In genomic region chr6:24872769-24873168, GRCh38 we compare ENCODE assay signal across 21 cellular contexts.
DNase-seq lines count a peak whose midpoint lies in the region; ATAC-seq and TF ChIP-seq lines count a peak whose summit lies in the region.
"Had no signal": no experiment of that assay in that cellular context is flagged by ENCODE, and none has a peak within 500 bp of the region (broad histone marks: within the 10 kb centered on the region; RNA-seq: fewer than 3 reads in every experiment).

No MANE protein-coding gene starts in this region.

- H3K27me3 ChIP-seq in CD4-positive, alpha-beta T cell (ENCODE audit: control insufficient read depth, insufficient read depth, low read length), result no peaks in the 10 kb centered on the region
- H3K27me3 ChIP-seq: MG63, SJSA1, spleen, thyroid gland had no signal

- peak overlapping the region; percentile 97 for H3K27ac Mint-ChIP-seq in CD4-positive, alpha-beta T cell
- H3K27ac Mint-ChIP-seq in activated T-helper 1 cell treated with anti-CD3 and anti-CD28 coated beads, Interleukin-12 subunit alpha, Interleukin-12 subunit beta, Interleukin-2, Interleukin-4 antibody, amounts not matched to agents 30 ng/mL and 10 ng/mL and 1 ng/mL, durations not matched to agents 14 hours and 24 hours and 36 hours, result peak overlapping the region; percentile 38
- H3K27ac Mint-ChIP-seq in memory B cell (peak overlapping the region; percentile 17), osteocyte (ENCODE audit: unreplicated experiment) (no peak overlapping the region)
- H3K27ac Mint-ChIP-seq: activated CD8-positive, alpha-beta memory T cell treated with anti-CD3 and anti-CD28 coated beads, Interleukin-2, amount 10 ng/mL, durations not matched to agents 7 days and 5 days; dendritic cell treated with granulocyte-macrophage colony-stimulating factor and Interleukin-4, amounts not matched to agents 40 ng/mL and 50 ng/mL, for 4 days had no signal

- no peaks in the 10 kb centered on the region for H3K27me3 Mint-ChIP-seq in CD4-positive, alpha-beta T cell
- no peaks in the 10 kb centered on the region for H3K27me3 Mint-ChIP-seq in activated T-helper 1 cell treated with anti-CD3 and anti-CD28 coated beads, Interleukin-12 subunit alpha, Interleukin-12 subunit beta, Interleukin-2, Interleukin-4 antibody, amounts not matched to agents 30 ng/mL and 10 ng/mL and 1 ng/mL, durations not matched to agents 14 hours and 24 hours and 36 hours (ENCODE audit: insufficient read depth)
- H3K27me3 Mint-ChIP-seq in memory B cell, result no peaks in the 10 kb centered on the region
- H3K27me3 Mint-ChIP-seq in osteocyte (ENCODE audit: unreplicated experiment), result no peaks in the 10 kb centered on the region
- H3K27me3 Mint-ChIP-seq: activated CD8-positive, alpha-beta memory T cell treated with anti-CD3 and anti-CD28 coated beads, Interleukin-2, amount 10 ng/mL, durations not matched to agents 7 days and 5 days; dendritic cell treated with granulocyte-macrophage colony-stimulating factor and Interleukin-4, amounts not matched to agents 40 ng/mL and 50 ng/mL, for 4 days had no signal

- TF ChIP-seq CTCF in CD4-positive, alpha-beta T cell (IDR thresholded peaks at IDR 0.05), result no peak
- no peak for TF ChIP-seq CTCF in osteocyte (IDR thresholded peaks at IDR 0.05)

- intact Hi-C loops in CD4-positive, alpha-beta T cell (cut with DNase I, micrococcal nuclease), result no loop called here
- intact Hi-C loops in activated T-helper 1 cell treated with anti-CD3 and anti-CD28 coated beads, Interleukin-12 subunit alpha, Interleukin-12 subunit beta, Interleukin-2, Interleukin-4 antibody, amounts not matched to agents 30 ng/mL and 10 ng/mL and 1 ng/mL, durations not matched to agents 14 hours and 24 hours and 36 hours (cut with micrococcal nuclease), result no loop called here

- peak overlapping the region; percentile 54 for H3K27ac ChIP-seq in CD4-positive, alpha-beta T cell (ENCODE audit: low read depth, low read length)
- H3K27ac ChIP-seq: SJSA1, spleen, thyroid gland had no signal

- H3K4me1 Mint-ChIP-seq in CD4-positive, alpha-beta T cell (ENCODE audit: low read depth), result peaks cover 77% of the 10 kb centered on the region
- H3K4me1 Mint-ChIP-seq in activated T-helper 1 cell treated with anti-CD3 and anti-CD28 coated beads, Interleukin-12 subunit alpha, Interleukin-12 subunit beta, Interleukin-2, Interleukin-4 antibody, amounts not matched to agents 30 ng/mL and 10 ng/mL and 1 ng/mL, durations not matched to agents 14 hours and 24 hours and 36 hours (ENCODE audit: low read depth), result peaks cover 31% of the 10 kb centered on the region
- peaks cover 20% of the 10 kb centered on the region for H3K4me1 Mint-ChIP-seq in memory B cell
- no peaks in the 10 kb centered on the region for H3K4me1 Mint-ChIP-seq in osteocyte (ENCODE audit: unreplicated experiment)

- no peak for ATAC-seq in CD4-positive, alpha-beta T cell (ENCODE audit: poor library complexity)
- no peak for ATAC-seq in memory B cell (ENCODE audit: low read depth)
- ATAC-seq in GM21447 (IDR thresholded peaks at IDR 0.05; ENCODE audit: unreplicated experiment), result no peak
- ATAC-seq: activated CD8-positive, alpha-beta memory T cell treated with anti-CD3 and anti-CD28 coated beads, Interleukin-2, amount 10 ng/mL, durations not matched to agents 7 days and 5 days; stimulated activated naive CD8-positive, alpha-beta T cell treated with anti-CD3 and anti-CD28 coated beads, Interleukin-15, Interleukin-2, amounts not matched to agents 100 U/mL and 50 U/mL, for 24 hours had no signal

- peaks cover 96% of the 10 kb centered on the region for H3K36me3 Mint-ChIP-seq in CD4-positive, alpha-beta T cell (ENCODE audit: low read depth)
- H3K36me3 Mint-ChIP-seq in activated T-helper 1 cell treated with anti-CD3 and anti-CD28 coated beads, Interleukin-12 subunit alpha, Interleukin-12 subunit beta, Interleukin-2, Interleukin-4 antibody, amounts not matched to agents 30 ng/mL and 10 ng/mL and 1 ng/mL, durations not matched to agents 14 hours and 24 hours and 36 hours (ENCODE audit: low read depth), result peaks cover 67% of the 10 kb centered on the region
- H3K36me3 Mint-ChIP-seq in memory B cell (peaks cover 33% of the 10 kb centered on the region), osteocyte (ENCODE audit: unreplicated experiment) (peaks cover 9% of the 10 kb centered on the region)

- H3K9me3 ChIP-seq in CD4-positive, alpha-beta T cell (ENCODE audit: control insufficient read depth, low read length), result no peaks in the 10 kb centered on the region
- H3K9me3 ChIP-seq: MG63, SJSA1, thyroid gland had no signal

- no peaks in the 10 kb centered on the region for H3K9me3 Mint-ChIP-seq in CD4-positive, alpha-beta T cell
- H3K9me3 Mint-ChIP-seq in activated T-helper 1 cell treated with anti-CD3 and anti-CD28 coated beads, Interleukin-12 subunit alpha, Interleukin-12 subunit beta, Interleukin-2, Interleukin-4 antibody, amounts not matched to agents 30 ng/mL and 10 ng/mL and 1 ng/mL, durations not matched to agents 14 hours and 24 hours and 36 hours, result peaks cover 3% of the 10 kb centered on the region
- H3K9me3 Mint-ChIP-seq in memory B cell (no peaks in the 10 kb centered on the region), osteocyte (ENCODE audit: unreplicated experiment) (peaks cover 7% of the 10 kb centered on the region)

- DNase-seq in CD4-positive, alpha-beta T cell, result no peak
- peak; percentile 67 for DNase-seq in ELF-1 (ENCODE audit: low read depth, low spot score)
- no peak for DNase-seq in activated T-helper 1 cell treated with anti-CD3 and anti-CD28 coated beads, Interleukin-12 subunit alpha, Interleukin-12 subunit beta, Interleukin-2, Interleukin-4 antibody, amounts not matched to agents 30 ng/mL and 10 ng/mL and 1 ng/mL, durations not matched to agents 14 hours and 24 hours and 36 hours (ENCODE audit: low spot score)
- DNase-seq in memory B cell (ENCODE audit: low spot score in 2 of 2), result no peak
- DNase-seq in activated CD4-positive, CD25-positive, alpha-beta regulatory T cell treated with anti-CD3 and anti-CD28 coated beads, Interleukin-2, amount 50 U/mL, for 72 hours, result no peak
- DNase-seq in osteocyte (ENCODE audit: extremely low spot score, unreplicated experiment), result no peak
- DNase-seq in globus pallidus (ENCODE audit: low spot score), result no peak
- DNase-seq: activated CD8-positive, alpha-beta memory T cell treated with anti-CD3 and anti-CD28 coated beads, Interleukin-2, amount 10 ng/mL, durations not matched to agents 7 days and 5 days; activated effector memory CD4-positive, alpha-beta T cell treated with Interleukin-2 at 50 U/mL for 16 hours; amygdala; DMS53; MG63; NCI-H1417; NCI-H524 treated with DMSO at 0.1 percent for 48 hours; spleen; stimulated activated CD4-positive, alpha-beta T cell treated with anti-CD3 and anti-CD28 coated beads, Interleukin-4, amount 100 ng/mL, for 1 hour; stimulated activated naive CD8-positive, alpha-beta T cell treated with anti-CD3 and anti-CD28 coated beads, Interleukin-15, Interleukin-2, amounts not matched to agents 100 U/mL and 50 U/mL, for 24 hours; thyroid gland had no signal

- POLR2A ChIA-PET in CD4-positive, alpha-beta T cell (lab: Charles Lee), result interaction anchor here (0.7 to 1.9 kb wide), 4 partner anchors 10 to 16 kb away, joined by 3 to 7 read pairs (median 5); no protein-coding TSS in a partner anchor

- CTCF ChIA-PET in CD4-positive, alpha-beta T cell (lab: Charles Lee), result interaction anchor here (1.6 to 2.5 kb wide), 3 partner anchors 61 to 145 kb away, joined by 3 to 9 read pairs (median 5); no protein-coding TSS in a partner anchor

- H3K4me3 Mint-ChIP-seq in CD4-positive, alpha-beta T cell, result no peak overlapping the region
- H3K4me3 Mint-ChIP-seq in activated T-helper 1 cell treated with anti-CD3 and anti-CD28 coated beads, Interleukin-12 subunit alpha, Interleukin-12 subunit beta, Interleukin-2, Interleukin-4 antibody, amounts not matched to agents 30 ng/mL and 10 ng/mL and 1 ng/mL, durations not matched to agents 14 hours and 24 hours and 36 hours, result no peak overlapping the region
- H3K4me3 Mint-ChIP-seq in memory B cell (no peak overlapping the region), osteocyte (ENCODE audit: unreplicated experiment) (no peak overlapping the region)
- H3K4me3 Mint-ChIP-seq: activated CD8-positive, alpha-beta memory T cell treated with anti-CD3 and anti-CD28 coated beads, Interleukin-2, amount 10 ng/mL, durations not matched to agents 7 days and 5 days; dendritic cell treated with granulocyte-macrophage colony-stimulating factor and Interleukin-4, amounts not matched to agents 40 ng/mL and 50 ng/mL, for 4 days had no signal
